In the genomic region with DNA sequence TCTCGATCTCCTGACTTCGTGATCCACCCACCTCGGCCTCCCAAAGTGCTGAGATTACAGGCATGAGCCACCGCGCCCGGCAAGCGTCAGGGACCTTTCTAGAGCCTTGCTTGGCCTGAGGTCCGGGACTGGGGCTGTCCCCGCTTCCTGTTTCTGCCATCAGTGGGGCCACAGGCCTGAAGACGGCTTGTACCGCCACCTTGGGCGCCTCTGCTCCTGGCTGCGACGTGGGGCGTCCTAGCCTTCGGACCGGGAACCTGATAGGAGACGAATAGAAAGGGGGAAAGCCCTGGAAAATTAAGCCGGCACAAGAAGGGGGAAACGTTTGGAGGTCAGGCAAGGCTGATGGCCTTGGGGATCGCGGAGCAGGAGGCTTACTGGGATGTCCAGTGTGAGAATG, we compare ENCODE assay signal across 8 cellular contexts. TPM values are rescaled to one million over a fixed set of nuclear protein-coding genes. Genes with fewer than 3 reads are reported as not detected.
A peak's percentile ranks its signal among the peaks of the same experiment; 100 is the strongest.
DNase-seq lines count a peak whose midpoint lies in the region; ATAC-seq, FAIRE-seq and TF ChIP-seq lines count a peak whose summit lies in the region.

No MANE protein-coding gene starts in this region.

- no peaks in the 10 kb centered on the region for H3K36me3 ChIP-seq in skeletal muscle tissue (ENCODE audit: control insufficient read depth in 3 of 3, insufficient read depth in 3 of 3, low read length in 3 of 3)

- POLR2A ChIA-PET in GM10248 (lab: Yijun Ruan, JAX): no interaction called here

- H3K4me3 ChIP-seq in WI38 (ENCODE audit: low read depth, low read length) (peak overlapping the region; percentile 61), skeletal muscle tissue (ENCODE audit: low read length in 3 of 3) (peak overlapping the region; percentile 67 to 84 (median 73))

- FAIRE-seq in GM19239 (lab: Jason Lieb, UNC): peak; percentile 4

- H3K4me1 ChIP-seq in skeletal muscle tissue (ENCODE audit: control insufficient read depth in 3 of 3, insufficient read depth in 3 of 3, low read length in 3 of 3): peaks cover 4 to 18% (median 9%) of the 10 kb centered on the region in 3 donors

- TF ChIP-seq CTCF in WI38 (IDR thresholded peaks at IDR 0.05; ENCODE audit: low read depth, low read length) (no peak), GM10248 (IDR thresholded peaks at IDR 0.05; ENCODE audit: control extremely low read depth, extremely low read depth, low read depth, missing control alignments) (no peak)

- H3K27me3 ChIP-seq in skeletal muscle tissue (ENCODE audit: control insufficient read depth in 3 of 3, insufficient read depth in 3 of 3, low read length in 3 of 3): no peaks in the 10 kb centered on the region

- CTCF ChIA-PET in GM10248 (lab: Yijun Ruan, JAX): interaction anchor here (1.0 to 7.3 kb wide), 13 partner anchors 12 to 510 kb away, joined by 3 to 193 read pairs (median 4); a partner anchor contains a TSS

- no peak for ATAC-seq in HG02623 (IDR thresholded peaks at IDR 0.05; ENCODE audit: unreplicated experiment)
- no peak for ATAC-seq in HG03135 (IDR thresholded peaks at IDR 0.05; ENCODE audit: unreplicated experiment)

- peak overlapping the region; percentile 81 for H3K27ac ChIP-seq in skeletal muscle tissue (ENCODE audit: low read depth, low read length)

- DNase-seq in GM19239 (ENCODE audit: insufficient read length, low spot score) (no peak), germinal center (ENCODE audit: low spot score) (peak; percentile 6), GM10248 (ENCODE audit: extremely low spot score) (no peak), DMS153 treated with DMSO at 0.1 percent for 48 hours (lab: John Stamatoyannopoulos, UW; ENCODE audit: unreplicated experiment) (no peak)

- H3K9me3 ChIP-seq in skeletal muscle tissue (ENCODE audit: control insufficient read depth in 3 of 3, low read length in 3 of 3): no peaks in the 10 kb centered on the region

- H3K9ac ChIP-seq in skeletal muscle tissue (ENCODE audit: low read depth in 1 of 3, low read length in 3 of 3): peak overlapping the region in 2 of 3 donors; percentile 52 to 76

RNA-seq across cellular contexts. Expression of a gene that starts 35.1 kb away (rescaled TPM):
- 14.1 TPM for total RNA-seq in skeletal muscle tissue
